1 cellular context compared by ENCODE assay signal in genomic region chr7:103119791-103120291, GRCh38.
TF ChIP-seq lines count a peak whose summit lies in the region.

No MANE protein-coding gene starts in this region.

TF ChIP-seq in K562, 482 proteins besides CTCF, POLR2A, EP300 and RAD21 (continued from another document and continues in another):
- TF ChIP-seq, protein P1, sequence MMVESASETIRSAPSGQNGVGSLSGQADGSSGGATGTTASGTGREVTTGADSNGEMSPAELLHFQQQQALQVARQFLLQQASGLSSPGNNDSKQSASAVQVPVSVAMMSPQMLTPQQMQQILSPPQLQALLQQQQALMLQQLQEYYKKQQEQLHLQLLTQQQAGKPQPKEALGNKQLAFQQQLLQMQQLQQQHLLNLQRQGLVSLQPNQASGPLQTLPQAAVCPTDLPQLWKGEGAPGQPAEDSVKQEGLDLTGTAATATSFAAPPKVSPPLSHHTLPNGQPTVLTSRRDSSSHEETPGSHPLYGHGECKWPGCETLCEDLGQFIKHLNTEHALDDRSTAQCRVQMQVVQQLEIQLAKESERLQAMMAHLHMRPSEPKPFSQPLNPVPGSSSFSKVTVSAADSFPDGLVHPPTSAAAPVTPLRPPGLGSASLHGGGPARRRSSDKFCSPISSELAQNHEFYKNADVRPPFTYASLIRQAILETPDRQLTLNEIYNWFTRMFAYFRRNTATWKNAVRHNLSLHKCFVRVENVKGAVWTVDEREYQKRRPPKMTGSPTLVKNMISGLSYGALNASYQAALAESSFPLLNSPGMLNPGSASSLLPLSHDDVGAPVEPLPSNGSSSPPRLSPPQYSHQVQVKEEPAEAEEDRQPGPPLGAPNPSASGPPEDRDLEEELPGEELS (CRISPR knock-in tag; IDR thresholded peaks at IDR 0.05; ENCODE audit: borderline replicate concordance): peak; percentile 93; the same call in 1 of the 2 replicates
- TF ChIP-seq FIP1L1 (IDR thresholded peaks at IDR 0.05; ENCODE audit: low read depth, low read length, poor library complexity, severe bottlenecking): no peak
- no peak for TF ChIP-seq MCM5 (IDR thresholded peaks at IDR 0.05; ENCODE audit: low read depth)
- TF ChIP-seq ARID1B (IDR thresholded peaks at IDR 0.05): peak; percentile 99
- TF ChIP-seq, protein P2, sequence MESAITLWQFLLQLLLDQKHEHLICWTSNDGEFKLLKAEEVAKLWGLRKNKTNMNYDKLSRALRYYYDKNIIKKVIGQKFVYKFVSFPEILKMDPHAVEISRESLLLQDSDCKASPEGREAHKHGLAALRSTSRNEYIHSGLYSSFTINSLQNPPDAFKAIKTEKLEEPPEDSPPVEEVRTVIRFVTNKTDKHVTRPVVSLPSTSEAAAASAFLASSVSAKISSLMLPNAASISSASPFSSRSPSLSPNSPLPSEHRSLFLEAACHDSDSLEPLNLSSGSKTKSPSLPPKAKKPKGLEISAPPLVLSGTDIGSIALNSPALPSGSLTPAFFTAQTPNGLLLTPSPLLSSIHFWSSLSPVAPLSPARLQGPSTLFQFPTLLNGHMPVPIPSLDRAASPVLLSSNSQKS (CRISPR knock-in tag; IDR thresholded peaks at IDR 0.05): no peak
- TF ChIP-seq GATAD2A (IDR thresholded peaks at IDR 0.05): no peak
- TF ChIP-seq, protein P3, sequence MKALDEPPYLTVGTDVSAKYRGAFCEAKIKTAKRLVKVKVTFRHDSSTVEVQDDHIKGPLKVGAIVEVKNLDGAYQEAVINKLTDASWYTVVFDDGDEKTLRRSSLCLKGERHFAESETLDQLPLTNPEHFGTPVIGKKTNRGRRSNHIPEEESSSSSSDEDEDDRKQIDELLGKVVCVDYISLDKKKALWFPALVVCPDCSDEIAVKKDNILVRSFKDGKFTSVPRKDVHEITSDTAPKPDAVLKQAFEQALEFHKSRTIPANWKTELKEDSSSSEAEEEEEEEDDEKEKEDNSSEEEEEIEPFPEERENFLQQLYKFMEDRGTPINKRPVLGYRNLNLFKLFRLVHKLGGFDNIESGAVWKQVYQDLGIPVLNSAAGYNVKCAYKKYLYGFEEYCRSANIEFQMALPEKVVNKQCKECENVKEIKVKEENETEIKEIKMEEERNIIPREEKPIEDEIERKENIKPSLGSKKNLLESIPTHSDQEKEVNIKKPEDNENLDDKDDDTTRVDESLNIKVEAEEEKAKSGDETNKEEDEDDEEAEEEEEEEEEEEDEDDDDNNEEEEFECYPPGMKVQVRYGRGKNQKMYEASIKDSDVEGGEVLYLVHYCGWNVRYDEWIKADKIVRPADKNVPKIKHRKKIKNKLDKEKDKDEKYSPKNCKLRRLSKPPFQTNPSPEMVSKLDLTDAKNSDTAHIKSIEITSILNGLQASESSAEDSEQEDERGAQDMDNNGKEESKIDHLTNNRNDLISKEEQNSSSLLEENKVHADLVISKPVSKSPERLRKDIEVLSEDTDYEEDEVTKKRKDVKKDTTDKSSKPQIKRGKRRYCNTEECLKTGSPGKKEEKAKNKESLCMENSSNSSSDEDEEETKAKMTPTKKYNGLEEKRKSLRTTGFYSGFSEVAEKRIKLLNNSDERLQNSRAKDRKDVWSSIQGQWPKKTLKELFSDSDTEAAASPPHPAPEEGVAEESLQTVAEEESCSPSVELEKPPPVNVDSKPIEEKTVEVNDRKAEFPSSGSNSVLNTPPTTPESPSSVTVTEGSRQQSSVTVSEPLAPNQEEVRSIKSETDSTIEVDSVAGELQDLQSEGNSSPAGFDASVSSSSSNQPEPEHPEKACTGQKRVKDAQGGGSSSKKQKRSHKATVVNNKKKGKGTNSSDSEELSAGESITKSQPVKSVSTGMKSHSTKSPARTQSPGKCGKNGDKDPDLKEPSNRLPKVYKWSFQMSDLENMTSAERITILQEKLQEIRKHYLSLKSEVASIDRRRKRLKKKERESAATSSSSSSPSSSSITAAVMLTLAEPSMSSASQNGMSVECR (CRISPR knock-in tag; IDR thresholded peaks at IDR 0.05): peak; percentile 57; the same call in 1 of the 2 replicates
- TF ChIP-seq TCF7 (IDR thresholded peaks at IDR 0.05; ENCODE audit: borderline replicate concordance): peak; percentile 51; the same call in 1 of the 2 replicates
- TF ChIP-seq CREM (IDR thresholded peaks at IDR 0.05; ENCODE audit: low read depth): peak; percentile 90
- TF ChIP-seq SRSF3 (IDR thresholded peaks at IDR 0.05; ENCODE audit: insufficient read depth, low read length): no peak
- no peak for TF ChIP-seq PHTF2 (CRISPR knock-in tag; IDR thresholded peaks at IDR 0.05)
- TF ChIP-seq ATF7 (IDR thresholded peaks at IDR 0.05): peak; percentile 98
- no peak for TF ChIP-seq KLF13 (tag; IDR thresholded peaks at IDR 0.05; ENCODE audit: borderline replicate concordance, low read depth)
- peak; percentile 58; the same call in 1 of the 2 replicates for TF ChIP-seq ZBTB17 (CRISPR knock-in tag; IDR thresholded peaks at IDR 0.05)
- no peak for TF ChIP-seq E2F1 (CRISPR knock-in tag; IDR thresholded peaks at IDR 0.05)
- TF ChIP-seq MEF2A (IDR thresholded peaks at IDR 0.05; ENCODE audit: control insufficient read depth, low read depth, low read length): peak; percentile 58; the same call in 1 of the 2 replicates
- TF ChIP-seq GTF3C2 (IDR thresholded peaks at IDR 0.05; ENCODE audit: borderline replicate concordance, extremely low read depth, insufficient read length): no peak
- TF ChIP-seq, protein P4, sequence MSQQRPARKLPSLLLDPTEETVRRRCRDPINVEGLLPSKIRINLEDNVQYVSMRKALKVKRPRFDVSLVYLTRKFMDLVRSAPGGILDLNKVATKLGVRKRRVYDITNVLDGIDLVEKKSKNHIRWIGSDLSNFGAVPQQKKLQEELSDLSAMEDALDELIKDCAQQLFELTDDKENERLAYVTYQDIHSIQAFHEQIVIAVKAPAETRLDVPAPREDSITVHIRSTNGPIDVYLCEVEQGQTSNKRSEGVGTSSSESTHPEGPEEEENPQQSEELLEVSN (IDR thresholded peaks at IDR 0.05; ENCODE audit: borderline replicate concordance in 1 of 2, extremely low read depth in 1 of 2, insufficient read depth in 1 of 2, insufficient read length in 1 of 2, low read depth in 1 of 2, low read length in 1 of 2, poor library complexity in 1 of 2, severe bottlenecking in 1 of 2): peak; percentile 89 to 97
- TF ChIP-seq, protein P5, sequence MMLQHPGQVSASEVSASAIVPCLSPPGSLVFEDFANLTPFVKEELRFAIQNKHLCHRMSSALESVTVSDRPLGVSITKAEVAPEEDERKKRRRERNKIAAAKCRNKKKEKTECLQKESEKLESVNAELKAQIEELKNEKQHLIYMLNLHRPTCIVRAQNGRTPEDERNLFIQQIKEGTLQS (IDR thresholded peaks at IDR 0.05): peak; percentile 94
- TF ChIP-seq, protein P5 (CRISPR knock-in tag; conservative IDR thresholded peaks at IDR 0.05): peak; percentile 82; the same call in 1 of the 2 replicates
- no peak for TF ChIP-seq HMG20A (CRISPR knock-in tag; conservative IDR thresholded peaks at IDR 0.05)
- TF ChIP-seq MED1 (CRISPR knock-in tag; IDR thresholded peaks at IDR 0.05; ENCODE audit: borderline replicate concordance): no peak
- peak; percentile 89 for TF ChIP-seq JUND (IDR thresholded peaks at IDR 0.05; ENCODE audit: borderline replicate concordance, low read depth, low read length)
- TF ChIP-seq JUND (tag; IDR thresholded peaks at IDR 0.05; ENCODE audit: borderline replicate concordance, low read depth, low read length): peak; percentile 97
- TF ChIP-seq ZC3H8 (IDR thresholded peaks at IDR 0.05): no peak
- peak; percentile 99 for TF ChIP-seq BHLHE40 (IDR thresholded peaks at IDR 0.05; ENCODE audit: low read length)
- TF ChIP-seq ZNF282 (CRISPR knock-in tag; IDR thresholded peaks at IDR 0.05): no peak
- no peak for TF ChIP-seq ZNF431 (CRISPR knock-in tag; IDR thresholded peaks at IDR 0.05)
- TF ChIP-seq STAT5A (IDR thresholded peaks at IDR 0.05; ENCODE audit: borderline replicate concordance, low read length): peak; percentile 94
- TF ChIP-seq ZNF445 (CRISPR knock-in tag; IDR thresholded peaks at IDR 0.05; ENCODE audit: low read depth): no peak
- no peak for TF ChIP-seq FUS (optimal IDR thresholded peaks at IDR 0.05; ENCODE audit: low read depth, low read length)
- peak; percentile 67 for TF ChIP-seq USF2 (CRISPR knock-in tag; IDR thresholded peaks at IDR 0.05)
- TF ChIP-seq ELF2 (CRISPR knock-in tag; IDR thresholded peaks at IDR 0.05): no peak
- no peak for TF ChIP-seq FOXJ3 (CRISPR knock-in tag; IDR thresholded peaks at IDR 0.05)
- TF ChIP-seq, protein P6, sequence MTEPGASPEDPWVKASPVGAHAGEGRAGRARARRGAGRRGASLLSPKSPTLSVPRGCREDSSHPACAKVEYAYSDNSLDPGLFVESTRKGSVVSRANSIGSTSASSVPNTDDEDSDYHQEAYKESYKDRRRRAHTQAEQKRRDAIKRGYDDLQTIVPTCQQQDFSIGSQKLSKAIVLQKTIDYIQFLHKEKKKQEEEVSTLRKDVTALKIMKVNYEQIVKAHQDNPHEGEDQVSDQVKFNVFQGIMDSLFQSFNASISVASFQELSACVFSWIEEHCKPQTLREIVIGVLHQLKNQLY (CRISPR knock-in tag; conservative IDR thresholded peaks at IDR 0.05): no peak
- TF ChIP-seq ZNF592 (IDR thresholded peaks at IDR 0.05): peak; percentile 71
- peak; percentile 90 for TF ChIP-seq ZEB2 (IDR thresholded peaks at IDR 0.05)
- TF ChIP-seq ZC3H11A (IDR thresholded peaks at IDR 0.05; ENCODE audit: low read depth, low read length): no peak
- no peak for TF ChIP-seq ZNF280B (CRISPR knock-in tag; IDR thresholded peaks at IDR 0.05)
- TF ChIP-seq ZKSCAN1 (IDR thresholded peaks at IDR 0.05; ENCODE audit: low read depth, low read length): peak; percentile 71
